Comparison of ENCODE assay signal across 8 cellular contexts in the genomic region with DNA sequence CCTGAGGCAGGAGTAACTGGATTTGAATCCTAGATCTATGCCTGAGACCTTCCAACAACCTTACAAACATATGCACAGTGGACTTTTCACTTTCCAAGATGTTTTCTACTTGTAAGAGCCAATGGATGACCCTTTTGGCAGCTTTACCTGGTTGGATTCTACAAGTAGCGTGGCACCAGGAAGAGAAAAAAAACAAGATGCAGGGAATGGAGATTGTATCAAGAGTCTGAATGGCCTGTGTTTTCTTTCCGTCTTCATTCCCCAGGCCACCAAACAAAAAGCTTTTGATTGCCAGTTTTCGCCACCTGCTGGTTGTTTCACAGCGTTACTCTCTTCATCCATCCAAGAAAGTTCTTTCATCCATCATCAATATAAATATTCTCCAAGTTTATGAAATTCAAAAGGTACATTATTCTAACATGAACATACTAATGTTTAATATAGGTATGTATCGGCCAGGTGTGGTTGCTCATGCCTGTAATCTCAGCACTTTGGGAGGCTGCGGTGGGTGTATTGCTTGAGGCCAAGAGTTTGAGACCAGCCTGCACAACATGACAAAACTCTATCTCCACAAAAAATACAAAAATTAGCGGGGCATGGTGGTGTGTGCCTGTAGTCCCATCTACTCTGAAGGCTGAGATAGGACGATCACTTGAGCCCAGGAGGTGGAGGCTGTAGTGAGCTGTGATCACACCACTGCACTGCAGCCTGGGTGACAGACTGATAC. TPM values are rescaled to one million over a fixed set of nuclear protein-coding genes. Genes with fewer than 3 reads are reported as not detected.
DNase-seq lines count a peak whose midpoint lies in the region; FAIRE-seq and TF ChIP-seq lines count a peak whose summit lies in the region.

No MANE protein-coding gene starts in this region.

- CTCF ChIA-PET in MCF 10A (lab: Yijun Ruan, JAX): interaction anchor here (0.6 to 6.5 kb wide), 37 partner anchors 8 to 314 kb away, joined by 3 to 100 read pairs (median 3); no protein-coding TSS in a partner anchor

- H3K36me3 Mint-ChIP-seq in MCF 10A (ENCODE audit: insufficient read depth, unreplicated experiment): peaks cover 10% of the 10 kb centered on the region

- DNase-seq in NCI-H146 treated with DMSO at 0.1 percent for 48 hours (lab: John Stamatoyannopoulos, UW; ENCODE audit: unreplicated experiment) (peak; percentile 86), SW480 (ENCODE audit: low spot score) (peak; percentile 57), MCF 10A (ENCODE audit: unreplicated experiment) (peak; percentile 80), islet precursor cell (peak; percentile 75), T1000 (lab: John Stamatoyannopoulos, UW) (no peak)
- peak; percentile 46 for DNase-seq in stimulated activated CD4-positive, alpha-beta T cell treated with anti-CD3 and anti-CD28 coated beads, Interleukin-2, amount 100 ng/mL, for 4 hours (ENCODE audit: low read depth)

- no peaks in the 10 kb centered on the region for H3K9me3 Mint-ChIP-seq in MCF 10A (ENCODE audit: unreplicated experiment)

- no peak overlapping the region for H3K4me3 Mint-ChIP-seq in MCF 10A (ENCODE audit: unreplicated experiment)

- BruUV-seq in MCF 10A (replicated peaks; lab: Mats Ljungman, UMichigan): no TSS peak

- POLR2A ChIA-PET in MCF 10A (lab: Yijun Ruan, JAX): interaction anchor here (0.6 to 5.4 kb wide), 14 partner anchors 9 to 306 kb away, joined by 3 to 17 read pairs (median 4); no protein-coding TSS in a partner anchor

- TF ChIP-seq CTCF in GM12872 (IDR thresholded peaks at IDR 0.05; ENCODE audit: insufficient read depth, low read depth, low read length): peak; percentile 75
- TF ChIP-seq CTCF in MCF 10A (IDR thresholded peaks at IDR 0.05; ENCODE audit: unreplicated experiment): peak; percentile 58

- intact Hi-C loops in MCF 10A (cut with micrococcal nuclease): loop anchor here (1.0 to 2.0 kb wide), 4 partner anchors 116 to 307 kb away; no protein-coding TSS in a partner anchor

- H3K27me3 Mint-ChIP-seq in MCF 10A (ENCODE audit: insufficient read depth, unreplicated experiment): no peaks in the 10 kb centered on the region

- peak; percentile 95 for FAIRE-seq in A204.1 (lab: Jason Lieb, UNC)

- peak overlapping the region; percentile 12 for H3K27ac Mint-ChIP-seq in MCF 10A (ENCODE audit: low read depth, unreplicated experiment)

- peaks cover 18% of the 10 kb centered on the region for H3K4me1 Mint-ChIP-seq in MCF 10A (ENCODE audit: insufficient read depth, unreplicated experiment)

RNA-seq across cellular contexts. Expression of a gene that starts 3.5 kb away (rescaled TPM):
- 3.0 and 5.7 TPM in 2 replicates for total RNA-seq in MCF 10A (2022)

RNA-seq across cellular contexts. Expression of a gene that starts 43.9 kb away (rescaled TPM):
- total RNA-seq in MCF 10A (2022): 97.4 and 108 TPM in 2 replicates
